ENCODE assay signal across 7 cellular contexts in genomic region chr3:148002705-148003205, GRCh38.
"Had no signal": no experiment of that assay in that cellular context is flagged by ENCODE, and none has a peak within 500 bp of the region (broad histone marks: within the 10 kb centered on the region; RNA-seq: fewer than 3 reads in every experiment).

No MANE protein-coding gene starts in this region.

- H3K9me3 ChIP-seq: HAP-1 had no signal

- H3K36me3 ChIP-seq: HAP-1 had no signal

- H2AFZ ChIP-seq: GM23338 had no signal

- ATAC-seq: GM23338, HCT116 had no signal

- H3K27ac ChIP-seq: HL-60 had no signal

- H3K4me2 ChIP-seq: GM23338 had no signal

- H3K4me1 ChIP-seq: HAP-1 had no signal

- DNase-seq: H7, HFFc6, KG1 had no signal

- H3K4me3 ChIP-seq: GM23338, HAP-1 had no signal
